Comparison of ENCODE assay signal across 1 cellular context in the genomic region with DNA sequence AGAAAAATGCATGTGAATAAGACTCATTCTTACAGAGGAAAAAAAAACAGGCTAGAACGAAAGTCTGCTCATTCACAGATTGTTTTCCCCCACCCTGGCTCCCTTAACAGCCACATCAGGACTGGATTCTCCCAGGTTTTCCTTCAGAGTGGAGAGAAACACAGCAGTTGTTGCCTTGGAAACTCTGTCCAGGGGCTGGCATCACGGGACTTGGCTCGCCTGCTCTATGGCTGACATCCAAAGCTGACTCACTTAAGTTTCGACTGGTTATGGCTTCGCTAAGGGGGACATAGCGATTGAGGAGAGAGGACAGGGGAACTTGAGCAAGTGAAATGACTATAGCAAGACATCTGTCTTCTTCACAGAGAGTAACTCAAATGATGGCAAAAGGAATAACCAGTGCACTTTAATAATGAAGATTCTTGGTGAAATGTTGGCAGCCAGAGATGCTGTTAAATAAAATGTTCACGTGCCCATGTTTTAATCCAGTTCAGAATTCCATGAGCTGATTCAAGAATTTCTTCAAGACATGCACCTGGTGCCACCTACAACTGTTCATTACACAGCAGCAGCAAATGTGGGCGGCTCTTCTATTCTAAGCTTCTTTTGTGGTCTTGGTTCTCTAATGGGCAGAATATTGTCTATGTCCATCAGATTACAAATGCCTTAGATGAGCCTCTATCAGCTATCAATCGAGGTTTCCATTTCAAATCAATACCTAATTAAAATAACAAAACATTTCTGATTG.
TF ChIP-seq lines count a peak whose summit lies in the region.

No MANE protein-coding gene starts in this region.

TF ChIP-seq in HEK293, 187 proteins besides CTCF, POLR2A, EP300 and RAD21 (continued from another document):
- TF ChIP-seq ZBTB17 (tag by site-specific recombination; IDR thresholded peaks at IDR 0.05) (peak; percentile 96), ZXDB (tag by site-specific recombination; IDR thresholded peaks at IDR 0.05) (peak; percentile 66), ZBTB1 (tag by site-specific recombination; IDR thresholded peaks at IDR 0.05) (no peak), ZNF768 (tag by site-specific recombination; IDR thresholded peaks at IDR 0.05) (no peak), ZNF274 (IDR thresholded peaks at IDR 0.05; ENCODE audit: low read length) (no peak), ZNF274 (tag by site-specific recombination; IDR thresholded peaks at IDR 0.05; ENCODE audit: borderline replicate concordance) (no peak), OVOL3 (tag by site-specific recombination; IDR thresholded peaks at IDR 0.05) (no peak), ZNF626 (tag by site-specific recombination; IDR thresholded peaks at IDR 0.05) (no peak), YY2 (tag by site-specific recombination; IDR thresholded peaks at IDR 0.05) (no peak), ZNF184 (tag by site-specific recombination; IDR thresholded peaks at IDR 0.05) (peak; percentile 61), HOXC10 (CRISPR knock-in tag; IDR thresholded peaks at IDR 0.05) (no peak), KLF10 (tag by site-specific recombination; IDR thresholded peaks at IDR 0.05) (no peak), REPIN1 (tag by site-specific recombination; IDR thresholded peaks at IDR 0.05; ENCODE audit: low read depth) (no peak), ZNF664 (tag by site-specific recombination; IDR thresholded peaks at IDR 0.05) (no peak), ZEB2 (tag by site-specific recombination; IDR thresholded peaks at IDR 0.05) (0 out of 2 replicates have a peak, but pooled peaks have one; percentile 14), ZNF791 (tag by site-specific recombination; IDR thresholded peaks at IDR 0.05) (no peak), ZNF341 (tag by site-specific recombination; IDR thresholded peaks at IDR 0.05; ENCODE audit: low read depth) (no peak), ZNF677 (tag by site-specific recombination; IDR thresholded peaks at IDR 0.05) (no peak), BCL11A (tag by site-specific recombination; IDR thresholded peaks at IDR 0.05; ENCODE audit: low read depth) (no peak), BCL11B (tag by site-specific recombination; IDR thresholded peaks at IDR 0.05; ENCODE audit: low read depth) (no peak), ZFP3 (tag by site-specific recombination; IDR thresholded peaks at IDR 0.05; ENCODE audit: low read depth) (no peak), ZNF157 (tag by site-specific recombination; IDR thresholded peaks at IDR 0.05) (no peak), FEZF1 (tag by site-specific recombination; IDR thresholded peaks at IDR 0.05) (no peak), ZNF223 (tag by site-specific recombination; IDR thresholded peaks at IDR 0.05) (no peak), ZNF37A (tag by site-specific recombination; IDR thresholded peaks at IDR 0.05) (no peak), ZNF169 (tag by site-specific recombination; IDR thresholded peaks at IDR 0.05) (no peak), ZNF843 (tag by site-specific recombination; IDR thresholded peaks at IDR 0.05) (no peak), ZNF132 (tag by site-specific recombination; IDR thresholded peaks at IDR 0.05; ENCODE audit: borderline replicate concordance) (no peak), KLF1 (tag by site-specific recombination; IDR thresholded peaks at IDR 0.05) (no peak), ZNF624 (tag by site-specific recombination; IDR thresholded peaks at IDR 0.05) (no peak), ZNF610 (tag by site-specific recombination; IDR thresholded peaks at IDR 0.05; ENCODE audit: borderline replicate concordance) (no peak), MYNN (tag by site-specific recombination; IDR thresholded peaks at IDR 0.05; ENCODE audit: borderline replicate concordance) (no peak), KLF7 (tag by site-specific recombination; IDR thresholded peaks at IDR 0.05; ENCODE audit: borderline replicate concordance) (no peak), ZNF707 (tag by site-specific recombination; IDR thresholded peaks at IDR 0.05) (no peak)
- TF ChIP-seq, protein P1, sequence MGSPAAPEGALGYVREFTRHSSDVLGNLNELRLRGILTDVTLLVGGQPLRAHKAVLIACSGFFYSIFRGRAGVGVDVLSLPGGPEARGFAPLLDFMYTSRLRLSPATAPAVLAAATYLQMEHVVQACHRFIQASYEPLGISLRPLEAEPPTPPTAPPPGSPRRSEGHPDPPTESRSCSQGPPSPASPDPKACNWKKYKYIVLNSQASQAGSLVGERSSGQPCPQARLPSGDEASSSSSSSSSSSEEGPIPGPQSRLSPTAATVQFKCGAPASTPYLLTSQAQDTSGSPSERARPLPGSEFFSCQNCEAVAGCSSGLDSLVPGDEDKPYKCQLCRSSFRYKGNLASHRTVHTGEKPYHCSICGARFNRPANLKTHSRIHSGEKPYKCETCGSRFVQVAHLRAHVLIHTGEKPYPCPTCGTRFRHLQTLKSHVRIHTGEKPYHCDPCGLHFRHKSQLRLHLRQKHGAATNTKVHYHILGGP (tag by site-specific recombination; IDR thresholded peaks at IDR 0.05), result no peak
- TF ChIP-seq, protein P2, sequence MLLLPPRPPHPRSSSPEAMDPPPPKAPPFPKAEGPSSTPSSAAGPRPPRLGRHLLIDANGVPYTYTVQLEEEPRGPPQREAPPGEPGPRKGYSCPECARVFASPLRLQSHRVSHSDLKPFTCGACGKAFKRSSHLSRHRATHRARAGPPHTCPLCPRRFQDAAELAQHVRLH (tag by site-specific recombination; IDR thresholded peaks at IDR 0.05), result no peak
- TF ChIP-seq, protein P3, sequence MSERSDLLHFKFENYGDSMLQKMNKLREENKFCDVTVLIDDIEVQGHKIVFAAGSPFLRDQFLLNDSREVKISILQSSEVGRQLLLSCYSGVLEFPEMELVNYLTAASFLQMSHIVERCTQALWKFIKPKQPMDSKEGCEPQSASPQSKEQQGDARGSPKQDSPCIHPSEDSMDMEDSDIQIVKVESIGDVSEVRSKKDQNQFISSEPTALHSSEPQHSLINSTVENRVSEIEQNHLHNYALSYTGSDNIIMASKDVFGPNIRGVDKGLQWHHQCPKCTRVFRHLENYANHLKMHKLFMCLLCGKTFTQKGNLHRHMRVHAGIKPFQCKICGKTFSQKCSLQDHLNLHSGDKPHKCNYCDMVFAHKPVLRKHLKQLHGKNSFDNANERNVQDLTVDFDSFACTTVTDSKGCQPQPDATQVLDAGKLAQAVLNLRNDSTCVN (tag by site-specific recombination; optimal IDR thresholded peaks at IDR 0.05), result no peak
- TF ChIP-seq, protein P4, sequence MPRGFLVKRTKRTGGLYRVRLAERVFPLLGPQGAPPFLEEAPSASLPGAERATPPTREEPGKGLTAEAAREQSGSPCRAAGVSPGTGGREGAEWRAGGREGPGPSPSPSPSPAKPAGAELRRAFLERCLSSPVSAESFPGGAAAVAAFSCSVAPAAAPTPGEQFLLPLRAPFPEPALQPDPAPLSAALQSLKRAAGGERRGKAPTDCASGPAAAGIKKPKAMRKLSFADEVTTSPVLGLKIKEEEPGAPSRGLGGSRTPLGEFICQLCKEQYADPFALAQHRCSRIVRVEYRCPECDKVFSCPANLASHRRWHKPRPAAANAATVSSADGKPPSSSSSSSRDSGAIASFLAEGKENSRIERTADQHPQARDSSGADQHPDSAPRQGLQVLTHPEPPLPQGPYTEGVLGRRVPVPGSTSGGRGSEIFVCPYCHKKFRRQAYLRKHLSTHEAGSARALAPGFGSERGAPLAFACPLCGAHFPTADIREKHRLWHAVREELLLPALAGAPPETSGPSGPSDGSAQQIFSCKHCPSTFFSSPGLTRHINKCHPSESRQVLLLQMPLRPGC (tag by site-specific recombination; IDR thresholded peaks at IDR 0.05), result no peak
- TF ChIP-seq, protein P5, sequence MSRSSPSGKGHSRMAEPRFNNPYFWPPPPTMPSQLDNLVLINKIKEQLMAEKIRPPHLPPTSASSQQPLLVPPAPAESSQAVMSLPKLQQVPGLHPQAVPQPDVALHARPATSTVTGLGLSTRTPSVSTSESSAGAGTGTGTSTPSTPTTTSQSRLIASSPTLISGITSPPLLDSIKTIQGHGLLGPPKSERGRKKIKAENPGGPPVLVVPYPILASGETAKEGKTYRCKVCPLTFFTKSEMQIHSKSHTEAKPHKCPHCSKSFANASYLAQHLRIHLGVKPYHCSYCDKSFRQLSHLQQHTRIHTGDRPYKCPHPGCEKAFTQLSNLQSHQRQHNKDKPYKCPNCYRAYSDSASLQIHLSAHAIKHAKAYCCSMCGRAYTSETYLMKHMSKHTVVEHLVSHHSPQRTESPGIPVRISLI (tag by site-specific recombination; IDR thresholded peaks at IDR 0.05), result no peak
- TF ChIP-seq, protein P6, sequence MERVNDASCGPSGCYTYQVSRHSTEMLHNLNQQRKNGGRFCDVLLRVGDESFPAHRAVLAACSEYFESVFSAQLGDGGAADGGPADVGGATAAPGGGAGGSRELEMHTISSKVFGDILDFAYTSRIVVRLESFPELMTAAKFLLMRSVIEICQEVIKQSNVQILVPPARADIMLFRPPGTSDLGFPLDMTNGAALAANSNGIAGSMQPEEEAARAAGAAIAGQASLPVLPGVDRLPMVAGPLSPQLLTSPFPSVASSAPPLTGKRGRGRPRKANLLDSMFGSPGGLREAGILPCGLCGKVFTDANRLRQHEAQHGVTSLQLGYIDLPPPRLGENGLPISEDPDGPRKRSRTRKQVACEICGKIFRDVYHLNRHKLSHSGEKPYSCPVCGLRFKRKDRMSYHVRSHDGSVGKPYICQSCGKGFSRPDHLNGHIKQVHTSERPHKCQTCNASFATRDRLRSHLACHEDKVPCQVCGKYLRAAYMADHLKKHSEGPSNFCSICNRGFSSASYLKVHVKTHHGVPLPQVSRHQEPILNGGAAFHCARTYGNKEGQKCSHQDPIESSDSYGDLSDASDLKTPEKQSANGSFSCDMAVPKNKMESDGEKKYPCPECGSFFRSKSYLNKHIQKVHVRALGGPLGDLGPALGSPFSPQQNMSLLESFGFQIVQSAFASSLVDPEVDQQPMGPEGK (tag by site-specific recombination; IDR thresholded peaks at IDR 0.05), result 0 out of 2 replicates have a peak, but pooled peaks have one; percentile 23
TF ChIP-seq in HEK293: peak in this region for 16.
